32 cellular contexts compared by ENCODE assay signal in genomic region chr7:82284936-82285519, GRCh38.
DNase-seq lines count a peak whose midpoint lies in the region; ATAC-seq and TF ChIP-seq lines count a peak whose summit lies in the region.
"Had no signal": no experiment of that assay in that cellular context is flagged by ENCODE, and none has a peak within 500 bp of the region (broad histone marks: within the 10 kb centered on the region; RNA-seq: fewer than 3 reads in every experiment).

No MANE protein-coding gene starts in this region.

- no peaks in the 10 kb centered on the region for H3K36me3 ChIP-seq in A673 (ENCODE audit: insufficient read depth, low read length, poor library complexity, severe bottlenecking)
- no peaks in the 10 kb centered on the region for H3K36me3 ChIP-seq in WERI-Rb-1
- H3K36me3 ChIP-seq: MG63 had no signal

- TF ChIP-seq CTCF in A673 (conservative IDR thresholded peaks at IDR 0.05; ENCODE audit: low read depth, low read length) (no peak), H9 (conservative IDR thresholded peaks at IDR 0.05) (no peak), WERI-Rb-1 (IDR thresholded peaks at IDR 0.05; ENCODE audit: low read depth, low read length) (no peak)

- POLR2A ChIA-PET in A673 (lab: Charles Lee; ENCODE audit: low non-redundant PET), result no interaction called here

- H3K18ac ChIP-seq in H9 (ENCODE audit: insufficient read length, low read depth, low read length), result no peak overlapping the region

- H3K4me3 ChIP-seq in A673 (ENCODE audit: low read depth, low read length, poor library complexity, severe bottlenecking) (no peak overlapping the region), WERI-Rb-1 (ENCODE audit: low read depth, low read length) (no peak overlapping the region)
- H3K4me3 ChIP-seq: MG63 had no signal

- H2BK15ac ChIP-seq in H9 (ENCODE audit: low read depth, low read length), result no peak overlapping the region

- H3K4me1 ChIP-seq in A673 (ENCODE audit: insufficient read depth, low read length, poor library complexity, severe bottlenecking), result peaks cover 43% of the 10 kb centered on the region
- peaks cover 7% of the 10 kb centered on the region; the same call in 1 of the 2 replicates for H3K4me1 ChIP-seq in H9 (ENCODE audit: insufficient read depth, low read length)
- H3K4me1 ChIP-seq: parathyroid adenoma had no signal

- H3K56ac ChIP-seq in H9 (ENCODE audit: insufficient read length, low read depth, low read length), result no peak overlapping the region

- H2BK12ac ChIP-seq in H9 (ENCODE audit: insufficient read length, low read depth, low read length), result no peak overlapping the region

- H2BK120ac ChIP-seq in H9 (ENCODE audit: low read depth, low read length, poor library complexity, severe bottlenecking), result no peak overlapping the region

- H2AK5ac ChIP-seq in H9 (ENCODE audit: insufficient read length, low read length), result no peak overlapping the region

- H3K4ac ChIP-seq in H9 (ENCODE audit: low read depth, low read length), result no peak overlapping the region

- intact Hi-C loops in A673 (cut with micrococcal nuclease; ENCODE audit: unreplicated experiment), result loop anchor here (5.0 kb wide), 1 partner anchor 107 kb away; no protein-coding TSS in a partner anchor

- H3K79me1 ChIP-seq in H9 (ENCODE audit: insufficient read depth, low read depth, low read length, poor library complexity, severe bottlenecking), result no peaks in the 10 kb centered on the region

- no peaks in the 10 kb centered on the region for H3K27me3 Mint-ChIP-seq in H9 (ENCODE audit: low read depth)
- H3K27me3 Mint-ChIP-seq: activated CD4-positive, alpha-beta memory T cell treated with anti-CD3 and anti-CD28 coated beads, Interleukin-2, amount 10 ng/mL, durations not matched to agents 7 days and 5 days; activated naive CD8-positive, alpha-beta T cell; activated T-helper 17 cell treated with anti-CD3 and anti-CD28 coated beads, Interleukin-2, amount 50 U/mL, for 72 hours; memory B cell; stimulated activated memory B cell treated with anti-CD40 and anti-IgM and Interleukin-4, amounts not matched to agents 10 μg/mL and 1 μg/mL and 100 μg/mL, for 72 hours had no signal

- no peaks in the 10 kb centered on the region for H3K27me3 ChIP-seq in A673 (replicated peaks; ENCODE audit: insufficient read depth, low read depth, low read length, poor library complexity)
- H3K27me3 ChIP-seq in H9 (ENCODE audit: insufficient read depth, low read length), result no peaks in the 10 kb centered on the region
- H3K27me3 ChIP-seq in WERI-Rb-1 (ENCODE audit: insufficient read depth, low read depth, severe bottlenecking), result no peaks in the 10 kb centered on the region
- H3K27me3 ChIP-seq: MG63 had no signal

- no peak overlapping the region for H3T11ph ChIP-seq in H9 (ENCODE audit: low read length)

- H3K27ac ChIP-seq in A673 (ENCODE audit: low read depth, low read length, poor library complexity, severe bottlenecking) (no peak overlapping the region), H9 (ENCODE audit: insufficient read length, low read depth, low read length) (no peak overlapping the region), WERI-Rb-1 (no peak overlapping the region)
- H3K27ac ChIP-seq: KMS-11, parathyroid adenoma had no signal

- peaks cover 52 to 56% of the 10 kb centered on the region in 2 experiments for H3K4me1 Mint-ChIP-seq in H9
- H3K4me1 Mint-ChIP-seq: activated CD4-positive, alpha-beta memory T cell treated with anti-CD3 and anti-CD28 coated beads, Interleukin-2, amount 10 ng/mL, durations not matched to agents 7 days and 5 days; activated T-helper 17 cell treated with anti-CD3 and anti-CD28 coated beads, Interleukin-2, amount 50 U/mL, for 72 hours; immature natural killer cell; memory B cell; stimulated activated memory B cell treated with anti-CD40 and anti-IgM and Interleukin-4, amounts not matched to agents 10 μg/mL and 1 μg/mL and 100 μg/mL, for 72 hours had no signal

- WGBS in H9 (ENCODE audit: extremely low coverage, insufficient read length, low lambda C conversion rate), result no CpG with 5 or more reads among the region's 6 CpGs

- H3K79me2 ChIP-seq in H9 (ENCODE audit: insufficient read depth, low read length), result no peaks in the 10 kb centered on the region
- H3K79me2 ChIP-seq: parathyroid adenoma had no signal

- BruUV-seq in A673 (replicated peaks; lab: Mats Ljungman, UMichigan), result no TSS peak

- H3K9ac ChIP-seq in H9 (ENCODE audit: extremely low read depth, insufficient read length, low read length), result no peak overlapping the region
- H3K9ac ChIP-seq: KMS-11, parathyroid adenoma had no signal

- H4K8ac ChIP-seq in H9 (replicated peaks; ENCODE audit: insufficient read length, low read depth, low read length), result no peak overlapping the region

- no peaks in the 10 kb centered on the region for H4K20me1 ChIP-seq in H9 (ENCODE audit: control insufficient read depth, insufficient read depth, insufficient read length)

- H3K36me3 Mint-ChIP-seq in H9 (ENCODE audit: insufficient read depth in 1 of 3, low read depth in 3 of 3), result peaks cover 0 to 5% (median 2%) of the 10 kb centered on the region in 3 experiments; a peak in 2 of 7 replicates
- H3K36me3 Mint-ChIP-seq: activated naive CD8-positive, alpha-beta T cell; immature natural killer cell; memory B cell; stimulated activated memory B cell treated with anti-CD40 and anti-IgM and Interleukin-4, amounts not matched to agents 10 μg/mL and 1 μg/mL and 100 μg/mL, for 72 hours had no signal

- no peak overlapping the region for H4K91ac ChIP-seq in H9 (ENCODE audit: insufficient read length, low read depth, low read length)

- no peak overlapping the region for H3K4me2 ChIP-seq in H9 (ENCODE audit: insufficient read depth, insufficient read length, low read length)
- H3K4me2 ChIP-seq: KMS-11 had no signal

- peak overlapping the region; percentile 13 to 88 (median 87); a peak in 5 of 7 replicates for H3K27ac Mint-ChIP-seq in H9
- H3K27ac Mint-ChIP-seq: activated CD4-positive, alpha-beta memory T cell treated with anti-CD3 and anti-CD28 coated beads, Interleukin-2, amount 10 ng/mL, durations not matched to agents 7 days and 5 days; activated naive CD8-positive, alpha-beta T cell; activated T-helper 17 cell treated with anti-CD3 and anti-CD28 coated beads, Interleukin-2, amount 50 U/mL, for 72 hours; immature natural killer cell; memory B cell; stimulated activated memory B cell treated with anti-CD40 and anti-IgM and Interleukin-4, amounts not matched to agents 10 μg/mL and 1 μg/mL and 100 μg/mL, for 72 hours had no signal

- no peak overlapping the region for H3K23ac ChIP-seq in H9 (ENCODE audit: insufficient read length, low read depth, low read length)

- H3K9me3 Mint-ChIP-seq in H9, result no peaks in the 10 kb centered on the region
- H3K9me3 Mint-ChIP-seq: activated CD4-positive, alpha-beta memory T cell treated with anti-CD3 and anti-CD28 coated beads, Interleukin-2, amount 10 ng/mL, durations not matched to agents 7 days and 5 days; memory B cell; neural crest cell had no signal

- no peak overlapping the region for H3K14ac ChIP-seq in H9 (ENCODE audit: insufficient read depth, low read length)

- H2BK20ac ChIP-seq in H9 (ENCODE audit: low read depth, low read length, poor library complexity, severe bottlenecking), result no peak overlapping the region

- ATAC-seq in GM21723 (IDR thresholded peaks at IDR 0.05; ENCODE audit: unreplicated experiment), result no peak
- no peak for ATAC-seq in GM18498 (IDR thresholded peaks at IDR 0.05; ENCODE audit: unreplicated experiment)
- ATAC-seq: activated T-helper 17 cell treated with anti-CD3 and anti-CD28 coated beads, Interleukin-2, amount 50 U/mL, for 72 hours; Panc1 had no signal

- no peaks in the 10 kb centered on the region for H3K23me2 ChIP-seq in H9 (ENCODE audit: insufficient read length, low read depth, low read length, poor library complexity, severe bottlenecking)

- no peak overlapping the region for H2BK5ac ChIP-seq in H9 (ENCODE audit: insufficient read length, low read length)

- no peak overlapping the region for H4K5ac ChIP-seq in H9 (ENCODE audit: insufficient read length, low read depth, low read length)

- no peak overlapping the region for H2AFZ ChIP-seq in H9 (ENCODE audit: low read length)
- H2AFZ ChIP-seq: parathyroid adenoma had no signal

- CTCF ChIA-PET in A673 (lab: Charles Lee), result no interaction called here

- DNase-seq in A673 (ENCODE audit: low spot score) (peak; percentile 63), H9 (peak; percentile 60), WERI-Rb-1 (peak; percentile 69), iPS DF 4.7 (ENCODE audit: extremely low read depth, low spot score) (peak; percentile 56), activated gamma-delta T cell (lab: John Stamatoyannopoulos, UW) (no peak), AG20443 (ENCODE audit: low spot score) (no peak)
- DNase-seq: ACHN; activated CD4-positive, alpha-beta memory T cell treated with anti-CD3 and anti-CD28 coated beads, Interleukin-2, amount 10 ng/mL, durations not matched to agents 7 days and 5 days; activated CD4-positive, alpha-beta T cell treated with anti-CD3 and anti-CD28 coated beads for 1 hour; activated CD8-positive, alpha-beta memory T cell treated with anti-CD3 and anti-CD28 coated beads, Interleukin-2, amount 50 U/mL, for 4 hours; DMS53; effector CD4-positive, alpha-beta T cell; immature natural killer cell; MG63; NCI-H1105; NCI-H1930; NCI-H524; retina; Right ventricle myocardium superior; substantia nigra; T-helper 2 cell; trophoblast cell had no signal

- H3K9me3 ChIP-seq in A673 (ENCODE audit: low read depth, low read length, poor library complexity, severe bottlenecking) (no peaks in the 10 kb centered on the region), H9 (ENCODE audit: control insufficient read depth, low read depth, low read length) (no peaks in the 10 kb centered on the region), WERI-Rb-1 (ENCODE audit: severe bottlenecking) (no peaks in the 10 kb centered on the region)
- H3K9me3 ChIP-seq: MG63 had no signal

- no peak overlapping the region for H3K4me3 Mint-ChIP-seq in H9
- H3K4me3 Mint-ChIP-seq: activated CD4-positive, alpha-beta memory T cell treated with anti-CD3 and anti-CD28 coated beads, Interleukin-2, amount 10 ng/mL, durations not matched to agents 7 days and 5 days; activated naive CD8-positive, alpha-beta T cell; activated T-helper 17 cell treated with anti-CD3 and anti-CD28 coated beads, Interleukin-2, amount 50 U/mL, for 72 hours; immature natural killer cell; memory B cell; neural crest cell; stimulated activated memory B cell treated with anti-CD40 and anti-IgM and Interleukin-4, amounts not matched to agents 10 μg/mL and 1 μg/mL and 100 μg/mL, for 72 hours had no signal

Comparison
In these comparisons a context has a peak if more than half of its experiments do, and no peak if none do; other contexts are left out.
1. DNase-seq: peak in A673 (single experiment), H9 (single experiment), WERI-Rb-1 (single experiment) and iPS DF 4.7 (single experiment); none in activated gamma-delta T cell (single experiment) and AG20443 (single experiment).